Comparison of ENCODE assay signal across 9 cellular contexts in genomic region chr1:229344139-229344538, GRCh38. TPM values are rescaled to one million over a fixed set of nuclear protein-coding genes. Genes with fewer than 3 reads are reported as not detected.
DNase-seq lines count a peak whose midpoint lies in the region; ATAC-seq, FAIRE-seq and TF ChIP-seq lines count a peak whose summit lies in the region.
"Had no signal": no experiment of that assay in that cellular context is flagged by ENCODE, and none has a peak within 500 bp of the region (broad histone marks: within the 10 kb centered on the region; RNA-seq: fewer than 3 reads in every experiment).

No MANE protein-coding gene starts in this region.

- H3K36me3 Mint-ChIP-seq in osteocyte (ENCODE audit: unreplicated experiment): no peaks in the 10 kb centered on the region

- H3K9me2 ChIP-seq in Loucy (replicated peaks; ENCODE audit: low read depth, low read length): no peaks in the 10 kb centered on the region

- peak overlapping the region; percentile 75 for H3K4me3 Mint-ChIP-seq in osteocyte (ENCODE audit: unreplicated experiment)

- intact Hi-C loops in GM12878 (cut with micrococcal nuclease; ENCODE audit: unreplicated experiment): no loop called here
- intact Hi-C loops in head of caudate nucleus (cut with DNase I): loop anchor here (5.0 to 10.0 kb wide), 3 partner anchors 61 to 87 kb away; partner anchors contain the start of gene RAB4A

- H3K4me3 ChIP-seq in Loucy (ENCODE audit: low read length, poor library complexity, severe bottlenecking) (peak overlapping the region; percentile 85), GM12878 (no peak overlapping the region)

- H3K79me2 ChIP-seq in Loucy (ENCODE audit: insufficient read depth, low read length) (peaks cover 28% of the 10 kb centered on the region), GM12878 (ENCODE audit: control insufficient read depth, insufficient read depth, low read length) (peaks cover 7% of the 10 kb centered on the region)

- no peak for ATAC-seq in GM12878

- POLR2A ChIA-PET in GM12878 (lab: Charles Lee): no interaction called here

- CTCF ChIA-PET in GM12878 (lab: Yijun Ruan, JAX): interaction anchor here (0.9 kb wide), 1 partner anchor 29 kb away, joined by 3 read pairs; no protein-coding TSS in a partner anchor

- TF ChIP-seq POLR2A in GM12878 (IDR thresholded peaks at IDR 0.05; ENCODE audit: low read depth, low read length): no peak

- H3K4me1 Mint-ChIP-seq in osteocyte (ENCODE audit: unreplicated experiment): peaks cover 14% of the 10 kb centered on the region

- H3K27me3 ChIP-seq in Loucy (ENCODE audit: insufficient read depth, low read length, poor library complexity, severe bottlenecking): no peaks in the 10 kb centered on the region
- peaks cover 0 to 2% of the 10 kb centered on the region in 2 experiments; a peak in 2 of 4 replicates for H3K27me3 ChIP-seq in GM12878 (replicated peaks in 1 of 2; ENCODE audit: control insufficient read depth in 2 of 2, insufficient read depth in 2 of 2, low read length in 1 of 2)
- H3K27me3 ChIP-seq: ascending aorta had no signal

- H3K27me3 Mint-ChIP-seq in osteocyte (ENCODE audit: unreplicated experiment): peaks cover 17% of the 10 kb centered on the region

- RAD21 ChIA-PET in GM12878 (lab: Charles Lee; ENCODE audit: unreplicated experiment): no interaction called here

- H3K9me3 Mint-ChIP-seq in osteocyte (ENCODE audit: unreplicated experiment): no peaks in the 10 kb centered on the region

- SMC1A ChIA-PET in GM12878 (lab: Charles Lee; ENCODE audit: uncharacterized antibody, unreplicated experiment): interaction anchor here (1.2 to 1.8 kb wide), 2 partner anchors 9 to 97 kb away, joined by 3 to 4 read pairs; no protein-coding TSS in a partner anchor

- H3K4me1 ChIP-seq in Loucy (ENCODE audit: insufficient read depth, low read length, poor library complexity, severe bottlenecking): peaks cover 19% of the 10 kb centered on the region
- peaks cover 6% of the 10 kb centered on the region for H3K4me1 ChIP-seq in GM12878 (ENCODE audit: control insufficient read depth, insufficient read depth, low read length)

- no peaks in the 10 kb centered on the region for H3K36me3 ChIP-seq in Loucy (ENCODE audit: insufficient read depth, low read length)
- no peaks in the 10 kb centered on the region for H3K36me3 ChIP-seq in GM12878 (ENCODE audit: control insufficient read depth in 2 of 2, insufficient read depth in 2 of 2, low read length in 1 of 2)
- H3K36me3 ChIP-seq: ascending aorta had no signal

- TF ChIP-seq CTCF in Loucy (conservative IDR thresholded peaks at IDR 0.05; ENCODE audit: low read length) (no peak), GM12878 (IDR thresholded peaks at IDR 0.05 in 2 of 3, conservative IDR thresholded peaks at IDR 0.05 in 1 of 3; ENCODE audit: control insufficient read depth in 2 of 3, extremely low read depth in 1 of 3, insufficient read depth in 1 of 3, low read depth in 3 of 3, low read length in 3 of 3) (no peak), osteocyte (IDR thresholded peaks at IDR 0.05) (no peak)

- H2AFZ ChIP-seq in Loucy (ENCODE audit: low read length): peak overlapping the region; percentile 42; the same call in 1 of the 2 replicates
- no peak overlapping the region for H2AFZ ChIP-seq in GM12878 (ENCODE audit: control insufficient read depth, low read depth, low read length)

- 66% methylated on average over 16 of the region's 16 CpGs for WGBS in GM12878 (ENCODE audit: insufficient coverage, insufficient replicate concordance, low lambda C conversion rate, missing lambda C conversion rate)

- no TSS peak for BruUV-seq in GM12878 (replicated peaks; lab: Mats Ljungman, UMichigan)

- no peak for TF ChIP-seq RAD21 in GM12878 (IDR thresholded peaks at IDR 0.05; ENCODE audit: insufficient read depth, low read depth, low read length)

- H4K20me1 ChIP-seq in Loucy (ENCODE audit: insufficient read depth, low read length, poor library complexity, severe bottlenecking) (peaks cover 8% of the 10 kb centered on the region), GM12878 (ENCODE audit: control insufficient read depth, insufficient read depth) (no peaks in the 10 kb centered on the region)

- no peak overlapping the region for H3K27ac Mint-ChIP-seq in osteocyte (ENCODE audit: unreplicated experiment)

- no peaks in the 10 kb centered on the region for H3K9me3 ChIP-seq in Loucy (ENCODE audit: insufficient read depth, low read depth, low read length)
- no peaks in the 10 kb centered on the region; the same call in 1 of the 3 replicates for H3K9me3 ChIP-seq in GM12878 (replicated peaks; ENCODE audit: control insufficient read depth, insufficient read depth, low read length)
- H3K9me3 ChIP-seq: ascending aorta had no signal

- in situ Hi-C loops in GM12878 (cut with MboI): no loop called here

- no peak for FAIRE-seq in GM12878 (lab: Jason Lieb, UNC)
- no peak for FAIRE-seq in RCC 7860 (lab: Jason Lieb, UNC)

- H3F3A ChIP-seq in Loucy (ENCODE audit: low read depth): no peaks in the 10 kb centered on the region; the same call in 1 of the 2 replicates

- H3K9ac ChIP-seq in Loucy (ENCODE audit: low read depth, low read length, poor library complexity, severe bottlenecking) (no peak overlapping the region), GM12878 (ENCODE audit: control insufficient read depth, insufficient read depth, low read length) (no peak overlapping the region)

- peak; percentile 31 for DNase-seq in activated CD4-positive, alpha-beta T cell treated with anti-CD3 and anti-CD28 coated beads for 48 hours
- no peak for DNase-seq in activated CD4-positive, alpha-beta T cell treated with anti-CD3 and anti-CD28 coated beads for 1 hour
- no peak for DNase-seq in GM12878 (ENCODE audit: low read depth, low spot score)
- DNase-seq in osteocyte (ENCODE audit: extremely low spot score, unreplicated experiment): no peak
- no peak for DNase-seq in head of caudate nucleus
- DNase-seq in RCC 7860 (ENCODE audit: low spot score): no peak
- DNase-seq in NCI-H2196 treated with DMSO at 0.1 percent for 48 hours (lab: John Stamatoyannopoulos, UW; ENCODE audit: unreplicated experiment): no peak

- no peak for TF ChIP-seq EP300 in GM12878 (IDR thresholded peaks at IDR 0.05; ENCODE audit: borderline replicate concordance in 1 of 2, control insufficient read depth in 1 of 2, low read depth in 2 of 2, low read length in 2 of 2)

- H3K4me2 ChIP-seq in Loucy (ENCODE audit: low read depth, low read length, poor library complexity, severe bottlenecking) (peak overlapping the region; percentile 85), GM12878 (ENCODE audit: control insufficient read depth, insufficient read depth) (peak overlapping the region; percentile 22; the same call in 1 of the 2 replicates)

- no peak overlapping the region for H3K27ac ChIP-seq in GM12878 (ENCODE audit: control insufficient read depth, insufficient read depth)

TF ChIP-seq in GM12878, 131 proteins besides CTCF, POLR2A, EP300 and RAD21:
- no peak for TF ChIP-seq IKZF2 (IDR thresholded peaks at IDR 0.05)
- no peak for TF ChIP-seq ZNF622 (IDR thresholded peaks at IDR 0.05)
- TF ChIP-seq MYB (IDR thresholded peaks at IDR 0.05; ENCODE audit: borderline replicate concordance, low read depth, low read length): no peak
- no peak for TF ChIP-seq STAT3 (IDR thresholded peaks at IDR 0.05; ENCODE audit: low read depth, low read length)
- no peak for TF ChIP-seq EGR1 (IDR thresholded peaks at IDR 0.05; ENCODE audit: borderline replicate concordance in 1 of 2, low read depth in 2 of 2, low read length in 2 of 2)
- no peak for TF ChIP-seq NR2C2 (IDR thresholded peaks at IDR 0.05; ENCODE audit: borderline replicate concordance, control insufficient read depth, insufficient read length, low read depth)
- no peak for TF ChIP-seq SREBF2 (IDR thresholded peaks at IDR 0.05; ENCODE audit: low read length)
- no peak for TF ChIP-seq WRNIP1 (IDR thresholded peaks at IDR 0.05; ENCODE audit: borderline replicate concordance, low read depth, low read length)
- no peak for TF ChIP-seq TCF3 (IDR thresholded peaks at IDR 0.05; ENCODE audit: borderline replicate concordance, insufficient read depth, low read depth, low read length)
- no peak for TF ChIP-seq NR2F1 (conservative IDR thresholded peaks at IDR 0.05)
- TF ChIP-seq RUNX3 (IDR thresholded peaks at IDR 0.05; ENCODE audit: low read length): no peak
- no peak for TF ChIP-seq EZH2 (IDR thresholded peaks at IDR 0.05; ENCODE audit: borderline replicate concordance, control insufficient read depth, low read depth, low read length)
- no peak for TF ChIP-seq NFXL1 (IDR thresholded peaks at IDR 0.05; ENCODE audit: borderline replicate concordance)

RNA-seq across cellular contexts. Expression of gene CCSAP, which starts 1.3 kb away (rescaled TPM):
- total RNA-seq in GM12878 (2013; cell fraction: nucleolus; rRNA removed): 4.1 and 4.4 TPM in 2 replicates
- total RNA-seq in GM12878 (2014; rRNA removed): 2.6 and 3.3 TPM in 2 replicates
- total RNA-seq in GM12878 (2014; rRNA removed; fragmentation: Illumina TruSeq; extraction: Trizol): 3.3 and 3.4 TPM in 2 replicates
- total RNA-seq in GM12878 (2021): 2.8 and 3.0 TPM in 2 replicates
- polyA plus RNA-seq in GM12878 (2011; ENCODE audit: low read depth): 0.89 TPM
- 3.2 and 5.5 TPM in 2 replicates for polyA plus RNA-seq in GM12878 (2011; rRNA removed)
- polyA plus RNA-seq in GM12878 (2011; cell fraction: cytosol; rRNA removed): 0.95 and 1.9 TPM in 2 replicates
- 1.7 and 2.6 TPM in 2 replicates for polyA plus RNA-seq in GM12878 (2011; cell fraction: nucleus; rRNA removed)
- 1.8 and 2.5 TPM in 2 replicates for polyA plus RNA-seq in GM12878 (2012)
- 2.9 and 3.5 TPM in 2 replicates for polyA plus RNA-seq in GM12878 (2014; fragmentation: Illumina TruSeq; extraction: Trizol)
- 1 to 10 TPM in 1 of 2 experiments, under 1 TPM in 1; 0.75 to 1.4 TPM for polyA plus RNA-seq in GM12878 (2014; fragmentation: Nextera tagmentation; extraction: Ambion mirVana)
- polyA plus RNA-seq in GM12878 (2014; rRNA removed): 1.2 and 1.8 TPM in 2 replicates
- polyA plus RNA-seq in GM12878 (2016; fragmentation: Nextera tagmentation; extraction: Ambion mirVana): 1 to 10 TPM; 2.8 to 2.9 TPM
- 2.3 and 2.4 TPM in 2 replicates for polyA minus RNA-seq in GM12878 (2011; rRNA and poly(A)+ RNA removed)
- 1.5 and 2.1 TPM in 2 replicates for polyA minus RNA-seq in GM12878 (2011; cell fraction: cytosol; rRNA and poly(A)+ RNA removed)
- 0.77 and 1.5 TPM in 2 replicates for polyA minus RNA-seq in GM12878 (2011; cell fraction: nucleus; rRNA and poly(A)+ RNA removed)
- total RNA-seq in osteocyte: 5.4 and 5.7 TPM in 2 replicates
